24 cellular contexts compared by ENCODE assay signal in the genomic region with DNA sequence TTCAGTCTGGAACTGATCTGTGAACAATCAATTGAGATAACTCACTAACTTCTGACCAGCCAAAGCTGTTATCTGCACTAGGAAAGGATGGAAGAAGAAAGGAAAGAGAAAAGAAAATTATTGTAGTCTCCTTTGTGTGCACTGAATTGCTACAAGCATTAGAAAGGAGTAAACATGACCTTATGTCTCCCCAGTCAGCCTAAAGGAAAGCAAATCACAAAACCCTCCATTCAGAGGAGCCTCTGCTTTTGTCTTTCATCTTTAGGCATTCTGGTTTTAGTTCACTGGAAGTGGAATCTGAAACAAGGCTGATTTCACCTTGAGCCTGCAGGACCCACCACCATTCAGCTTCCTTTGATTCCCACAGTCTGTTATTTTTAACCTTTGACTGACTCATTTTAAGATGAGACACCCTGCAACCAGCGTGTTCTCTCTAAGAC. TPM values are rescaled to one million over a fixed set of nuclear protein-coding genes. Genes with fewer than 3 reads are reported as not detected.
"Had no signal": no experiment of that assay in that cellular context is flagged by ENCODE, and none has a peak within 500 bp of the region (broad histone marks: within the 10 kb centered on the region; RNA-seq: fewer than 3 reads in every experiment).

No MANE protein-coding gene starts in this region.

- H3K4me1 ChIP-seq: uterus had no signal

- H3K4me1 Mint-ChIP-seq: activated CD4-positive, alpha-beta T cell treated with anti-CD3 and anti-CD28 coated beads, Interleukin-2, amount 10 ng/mL, durations not matched to agents 24 days and 14 days; brain had no signal

- H3K27ac ChIP-seq: coronary artery, skin epidermis, tibial nerve had no signal

- DNase-seq: activated CD4-positive, alpha-beta T cell treated with anti-CD3 and anti-CD28 coated beads, Interleukin-2, amount 10 ng/mL, durations not matched to agents 24 days and 14 days; activated CD4-positive, CD25-positive, alpha-beta regulatory T cell; activated CD8-positive, alpha-beta memory T cell treated with anti-CD3 and anti-CD28 coated beads, Interleukin-2, amount 50 U/mL, for 4 hours; activated CD8-positive, alpha-beta T cell treated with anti-CD3 and anti-CD28 coated beads, Interleukin-2, amount 10 ng/mL, durations not matched to agents 7 days and 5 days; activated gamma-delta T cell; activated T-cell treated with anti-CD3 and anti-CD28 coated beads, Interleukin-2, amount 50 U/mL, for 48 hours; amygdala; effector CD4-positive, alpha-beta T cell; foreskin melanocyte; mucosa of descending colon; naive thymus-derived CD4-positive, alpha-beta T cell; retina; stimulated activated CD4-positive, alpha-beta T cell treated with anti-CD3 and anti-CD28 coated beads, Interleukin-4, amount 100 ng/mL, for 24 hours; stimulated activated naive CD4-positive, alpha-beta T cell treated with Interleukin-2 at 50 U/mL for 16 hours; substantia nigra; uterus had no signal

- H3K27me3 ChIP-seq: tibial nerve, uterus had no signal

- H3K4me3 ChIP-seq: coronary artery, lung, mucosa of descending colon, skin epidermis, tibial nerve, uterus had no signal

- ATAC-seq: activated CD8-positive, alpha-beta T cell treated with anti-CD3 and anti-CD28 coated beads, Interleukin-2, amount 10 ng/mL, durations not matched to agents 7 days and 5 days; activated naive CD4-positive, alpha-beta T cell treated with anti-CD3 and anti-CD28 coated beads, Interleukin-2, amount 50 U/mL, for 72 hours; mucosa of descending colon; naive thymus-derived CD4-positive, alpha-beta T cell had no signal

- H3K36me3 ChIP-seq: tibial nerve, uterus had no signal

- H3K27ac Mint-ChIP-seq: activated CD4-positive, alpha-beta T cell treated with anti-CD3 and anti-CD28 coated beads, Interleukin-2, amount 10 ng/mL, durations not matched to agents 24 days and 14 days; activated CD8-positive, alpha-beta T cell treated with anti-CD3 and anti-CD28 coated beads, Interleukin-2, amount 10 ng/mL, durations not matched to agents 7 days and 5 days; activated naive CD4-positive, alpha-beta T cell treated with anti-CD3 and anti-CD28 coated beads, Interleukin-2, amount 50 U/mL, for 72 hours; brain; naive thymus-derived CD4-positive, alpha-beta T cell had no signal

- H3K36me3 Mint-ChIP-seq: activated naive CD4-positive, alpha-beta T cell treated with anti-CD3 and anti-CD28 coated beads, Interleukin-2, amount 50 U/mL, for 72 hours; brain; naive thymus-derived CD4-positive, alpha-beta T cell had no signal

- H3K9me3 Mint-ChIP-seq: activated CD4-positive, alpha-beta T cell treated with anti-CD3 and anti-CD28 coated beads, Interleukin-2, amount 10 ng/mL, durations not matched to agents 24 days and 14 days had no signal

- H3K4me3 Mint-ChIP-seq: activated CD4-positive, alpha-beta T cell treated with anti-CD3 and anti-CD28 coated beads, Interleukin-2, amount 10 ng/mL, durations not matched to agents 24 days and 14 days; activated CD8-positive, alpha-beta T cell treated with anti-CD3 and anti-CD28 coated beads, Interleukin-2, amount 10 ng/mL, durations not matched to agents 7 days and 5 days; brain; central memory CD8-positive, alpha-beta T cell; naive thymus-derived CD4-positive, alpha-beta T cell had no signal

- H3K9me3 ChIP-seq: mucosa of descending colon, tibial nerve, uterus had no signal

RNA-seq across cellular contexts. Expression of a gene that starts 26.0 kb away (rescaled TPM):
- total RNA-seq: activated CD4-positive, alpha-beta T cell treated with anti-CD3 and anti-CD28 coated beads, Interleukin-2, amount 10 ng/mL, durations not matched to agents 24 days and 14 days; activated CD8-positive, alpha-beta T cell treated with anti-CD3 and anti-CD28 coated beads, Interleukin-2, amount 10 ng/mL, durations not matched to agents 7 days and 5 days; activated naive CD4-positive, alpha-beta T cell treated with anti-CD3 and anti-CD28 coated beads, Interleukin-2, amount 50 U/mL, for 72 hours; naive thymus-derived CD4-positive, alpha-beta T cell; T-helper 2 cell treated with Interferon-gamma antibody and Interleukin-4, amounts not matched to agents 100 ng/mL and 5 ng/mL, for 36 hours had no signal
- polyA plus RNA-seq: naive thymus-derived CD4-positive, alpha-beta T cell had no signal
